In genomic region chr9:83447351-83447750, GRCh38 we compare ENCODE assay signal across 25 cellular contexts.
"Had no signal": no experiment of that assay in that cellular context is flagged by ENCODE, and none has a peak within 500 bp of the region (broad histone marks: within the 10 kb centered on the region; RNA-seq: fewer than 3 reads in every experiment).

No MANE protein-coding gene starts in this region.

- H3K36me3 ChIP-seq: heart right ventricle, lower lobe of right lung, ovary, stomach, thyroid gland, transverse colon, upper lobe of left lung, vagina had no signal

- ATAC-seq: heart right ventricle; lower lobe of right lung; naive thymus-derived CD8-positive, alpha-beta T cell; right cardiac atrium; stimulated activated naive B cell treated with anti-CD40 and anti-IgM and Interleukin-4, amounts not matched to agents 10 μg/mL and 1 μg/mL and 100 μg/mL, for 72 hours; stimulated activated naive CD8-positive, alpha-beta T cell treated with anti-CD3 and anti-CD28 coated beads, Interleukin-15, Interleukin-2, amounts not matched to agents 100 U/mL and 50 U/mL, for 24 hours had no signal

- H3K4me2 ChIP-seq: hepatocyte, smooth muscle cell had no signal

- H3K4me1 ChIP-seq: lower lobe of right lung had no signal

- H3K79me2 ChIP-seq: hepatocyte had no signal

- H3K27ac ChIP-seq: lower lobe of right lung, ovary, stomach, testis, thyroid gland, upper lobe of left lung, vagina had no signal

- H3K36me3 Mint-ChIP-seq: stimulated activated naive B cell treated with anti-CD40 and anti-IgM and Interleukin-4, amounts not matched to agents 10 μg/mL and 1 μg/mL and 100 μg/mL, for 72 hours had no signal

- H3K4me3 ChIP-seq: heart right ventricle, hepatocyte, lower lobe of right lung, ovary, smooth muscle cell, stomach, testis, thyroid gland, transverse colon, upper lobe of left lung, vagina had no signal

- H3K27me3 Mint-ChIP-seq: naive thymus-derived CD8-positive, alpha-beta T cell; progenitor cell of endocrine pancreas; stimulated activated naive B cell treated with anti-CD40 and anti-IgM and Interleukin-4, amounts not matched to agents 10 μg/mL and 1 μg/mL and 100 μg/mL, for 72 hours had no signal

- H3K9me3 ChIP-seq: heart right ventricle, lower lobe of right lung, ovary, stomach, testis, thyroid gland, transverse colon, upper lobe of left lung, vagina had no signal

- H3K27me3 ChIP-seq: heart right ventricle, hepatocyte, ovary, stomach, testis, thyroid gland, transverse colon, upper lobe of left lung, vagina had no signal

- DNase-seq: heart right ventricle; islet precursor cell; lower lobe of right lung; mammary epithelial cell; mesenchymal stem cell; naive thymus-derived CD8-positive, alpha-beta T cell; ovary; stimulated activated CD4-positive, alpha-beta T cell treated with anti-CD3 and anti-CD28 coated beads, Interleukin-12 subunit alpha, Interleukin-12 subunit beta, amount 100 ng/mL, for 4 hours; stimulated activated CD4-positive, alpha-beta T cell treated with anti-CD3 and anti-CD28 coated beads, Interleukin-15, amount 100 ng/mL, for 24 hours; stimulated activated CD4-positive, alpha-beta T cell treated with anti-CD3 and anti-CD28 coated beads, Interleukin-2, amount 100 ng/mL, for 24 hours; stimulated activated CD4-positive, alpha-beta T cell treated with anti-CD3 and anti-CD28 coated beads, Interleukin-4, amount 100 ng/mL, for 1 hour; stimulated activated naive B cell treated with anti-CD40 and anti-IgM and Interleukin-4, amounts not matched to agents 10 μg/mL and 1 μg/mL and 100 μg/mL, for 72 hours; stimulated activated naive CD8-positive, alpha-beta T cell treated with anti-CD3 and anti-CD28 coated beads, Interleukin-15, Interleukin-2, amounts not matched to agents 100 U/mL and 50 U/mL, for 24 hours; stomach; testis; thyroid gland; transverse colon had no signal

- H3K27ac Mint-ChIP-seq: naive thymus-derived CD8-positive, alpha-beta T cell; progenitor cell of endocrine pancreas; stimulated activated naive B cell treated with anti-CD40 and anti-IgM and Interleukin-4, amounts not matched to agents 10 μg/mL and 1 μg/mL and 100 μg/mL, for 72 hours had no signal

- H3K9me3 Mint-ChIP-seq: nephron, neural crest cell had no signal

- H2AFZ ChIP-seq: hepatocyte had no signal

- H3K4me3 Mint-ChIP-seq: naive thymus-derived CD8-positive, alpha-beta T cell; nephron; neural crest cell; stimulated activated naive B cell treated with anti-CD40 and anti-IgM and Interleukin-4, amounts not matched to agents 10 μg/mL and 1 μg/mL and 100 μg/mL, for 72 hours had no signal

- H3K4me1 Mint-ChIP-seq: naive thymus-derived CD8-positive, alpha-beta T cell; stimulated activated naive B cell treated with anti-CD40 and anti-IgM and Interleukin-4, amounts not matched to agents 10 μg/mL and 1 μg/mL and 100 μg/mL, for 72 hours had no signal
